12 cellular contexts compared by ENCODE assay signal in the genomic region with DNA sequence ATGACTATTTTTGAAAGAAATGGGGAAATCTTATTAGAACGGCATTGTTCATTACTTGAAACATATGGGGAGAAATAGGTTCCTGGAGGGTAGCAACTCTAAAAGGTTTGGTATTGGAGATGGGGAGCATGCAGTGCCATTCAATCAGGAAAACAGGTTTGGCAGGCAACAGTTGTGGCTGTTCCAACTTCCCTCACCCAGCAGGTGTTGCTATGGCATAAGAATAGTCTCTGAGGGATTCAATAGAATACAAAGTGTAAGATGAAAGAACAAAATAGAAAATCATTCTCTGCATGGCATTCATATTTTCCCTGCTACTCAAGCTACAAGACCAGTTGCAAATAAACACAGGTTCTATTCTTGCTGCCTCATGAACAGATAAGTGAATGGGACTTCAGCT.
DNase-seq lines count a peak whose midpoint lies in the region; ATAC-seq and TF ChIP-seq lines count a peak whose summit lies in the region.
"Had no signal": no experiment of that assay in that cellular context is flagged by ENCODE, and none has a peak within 500 bp of the region (broad histone marks: within the 10 kb centered on the region; RNA-seq: fewer than 3 reads in every experiment).

No MANE protein-coding gene starts in this region.

- no peak for TF ChIP-seq POLR2A in stomach (IDR thresholded peaks at IDR 0.05)

- no peak for TF ChIP-seq RAD21 in SK-N-SH (IDR thresholded peaks at IDR 0.05; ENCODE audit: low read length)

- TF ChIP-seq EP300 in SK-N-SH (IDR thresholded peaks at IDR 0.05; ENCODE audit: borderline replicate concordance in 1 of 2, low read depth in 1 of 2, low read length in 1 of 2) (no peak), stomach (IDR thresholded peaks at IDR 0.05) (no peak)

- H3K4me1 ChIP-seq in SK-N-SH (ENCODE audit: control insufficient read depth in 1 of 2, insufficient read depth in 2 of 2, low read depth in 1 of 2, low read length in 1 of 2) (no peaks in the 10 kb centered on the region), stomach (peaks cover 0 to 6% (median 0%) of the 10 kb centered on the region in 4 donors)
- H3K4me1 ChIP-seq: prostate gland had no signal

- intact Hi-C loops in stomach (cut with DNase I; ENCODE audit: low total_unique reads), result no loop called here

- peak; percentile 17; the same call in 1 of the 2 replicates for TF ChIP-seq CTCF in SK-N-SH (IDR thresholded peaks at IDR 0.05)
- peak in 2 of 7 experiments; percentile 6 to 38 for TF ChIP-seq CTCF in stomach (IDR thresholded peaks at IDR 0.05)

- H3K27me3 ChIP-seq in SK-N-SH (ENCODE audit: insufficient read depth) (no peaks in the 10 kb centered on the region), stomach (no peaks in the 10 kb centered on the region)

- H4K20me1 ChIP-seq in SK-N-SH (ENCODE audit: insufficient read depth), result no peaks in the 10 kb centered on the region

- no peaks in the 10 kb centered on the region for H3K9me2 ChIP-seq in SK-N-SH

- H3K36me3 ChIP-seq in SK-N-SH (replicated peaks in 1 of 2; ENCODE audit: control insufficient read depth in 1 of 2, insufficient read depth in 2 of 2, low read length in 1 of 2) (no peaks in the 10 kb centered on the region), stomach (no peaks in the 10 kb centered on the region)
- H3K36me3 ChIP-seq: prostate gland had no signal

- POLR2A ChIA-PET in SK-N-SH (lab: Yijun Ruan, JAX), result no interaction called here

- H3K9me3 ChIP-seq in SK-N-SH, result no peaks in the 10 kb centered on the region
- no peaks in the 10 kb centered on the region for H3K9me3 ChIP-seq in stomach
- H3K9me3 ChIP-seq: prostate gland had no signal

- H2AFZ ChIP-seq in SK-N-SH (ENCODE audit: low read depth), result no peak overlapping the region

- no peaks in the 10 kb centered on the region for H3K79me2 ChIP-seq in SK-N-SH (ENCODE audit: insufficient read depth)

- DNase-seq in SK-N-SH (no peak), RKO (ENCODE audit: low spot score) (peak; percentile 14), iPS DF 19.7 (ENCODE audit: low read depth, low spot score) (peak; percentile 52), stomach (peak; percentile 27), retina (no peak), KBM-7 (no peak)
- DNase-seq: activated CD4-positive, alpha-beta T cell treated with anti-CD3 and anti-CD28 coated beads for 36 hours; activated naive CD4-positive, alpha-beta T cell treated with Interleukin-2 at 50 U/mL for 16 hours; immature natural killer cell had no signal

- no peak overlapping the region for H3K9ac ChIP-seq in SK-N-SH

- H3K4me3 ChIP-seq in SK-N-SH (ENCODE audit: low read depth in 2 of 2, low read length in 1 of 2) (no peak overlapping the region), stomach (no peak overlapping the region)
- H3K4me3 ChIP-seq: prostate gland had no signal

- H3K27ac ChIP-seq in SK-N-SH (ENCODE audit: low read depth in 2 of 2, low read length in 1 of 2), result no peak overlapping the region
- H3K27ac ChIP-seq in stomach, result no peak overlapping the region
- H3K27ac ChIP-seq: prostate gland had no signal

- H3F3A ChIP-seq in SK-N-SH (replicated peaks; ENCODE audit: insufficient read depth), result no peaks in the 10 kb centered on the region

- in situ Hi-C loops in KBM-7 (cut with MboI; ENCODE audit: low pct_unique_long_range_greater_than_20kb, low sequenced_read_pairs), result no loop called here

- ATAC-seq in SK-N-SH treated with all-trans-retinoic acid at 6 μM for 48 hours, result no peak
- ATAC-seq in GM19324 (IDR thresholded peaks at IDR 0.05; ENCODE audit: low FRiP score, unreplicated experiment), result no peak
- ATAC-seq: activated CD4-positive, alpha-beta T cell treated with anti-CD3 and anti-CD28 coated beads for 36 hours had no signal

- CTCF ChIA-PET in SK-N-SH (lab: Yijun Ruan, JAX), result no interaction called here

- H3K4me2 ChIP-seq in SK-N-SH, result no peak overlapping the region

- WGBS in SK-N-SH (ENCODE audit: low lambda C conversion rate), result 0% methylated on average over 1 of the region's 1 CpG
- WGBS in stomach, 5 donors, result 13 to 28% (median 15%) methylated on average over 1 of the region's 1 CpG

TF ChIP-seq in SK-N-SH, 30 proteins besides CTCF, POLR2A, EP300 and RAD21:
- TF ChIP-seq ELF1 (IDR thresholded peaks at IDR 0.05) (no peak), POLR2AphosphoS5 (IDR thresholded peaks at IDR 0.05; ENCODE audit: low read depth, low read length) (no peak), NRF1 (IDR thresholded peaks at IDR 0.05; ENCODE audit: low read depth, low read length) (no peak), GATA2 (CRISPR knock-in tag; IDR thresholded peaks at IDR 0.05) (no peak), FOXM1 (IDR thresholded peaks at IDR 0.05; ENCODE audit: low read depth) (no peak), RXRA (IDR thresholded peaks at IDR 0.05; ENCODE audit: borderline replicate concordance, low read depth) (no peak), YY1 (IDR thresholded peaks at IDR 0.05; ENCODE audit: low read depth) (no peak), JUND (IDR thresholded peaks at IDR 0.05) (no peak), FOSL2 (IDR thresholded peaks at IDR 0.05; ENCODE audit: borderline replicate concordance, low read depth) (no peak)
- TF ChIP-seq, protein P1, sequence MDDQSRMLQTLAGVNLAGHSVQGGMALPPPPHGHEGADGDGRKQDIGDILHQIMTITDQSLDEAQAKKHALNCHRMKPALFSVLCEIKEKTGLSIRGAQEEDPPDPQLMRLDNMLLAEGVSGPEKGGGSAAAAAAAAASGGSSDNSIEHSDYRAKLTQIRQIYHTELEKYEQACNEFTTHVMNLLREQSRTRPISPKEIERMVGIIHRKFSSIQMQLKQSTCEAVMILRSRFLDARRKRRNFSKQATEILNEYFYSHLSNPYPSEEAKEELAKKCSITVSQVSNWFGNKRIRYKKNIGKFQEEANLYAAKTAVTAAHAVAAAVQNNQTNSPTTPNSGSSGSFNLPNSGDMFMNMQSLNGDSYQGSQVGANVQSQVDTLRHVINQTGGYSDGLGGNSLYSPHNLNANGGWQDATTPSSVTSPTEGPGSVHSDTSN (IDR thresholded peaks at IDR 0.05), result no peak
- TF ChIP-seq, protein P2, sequence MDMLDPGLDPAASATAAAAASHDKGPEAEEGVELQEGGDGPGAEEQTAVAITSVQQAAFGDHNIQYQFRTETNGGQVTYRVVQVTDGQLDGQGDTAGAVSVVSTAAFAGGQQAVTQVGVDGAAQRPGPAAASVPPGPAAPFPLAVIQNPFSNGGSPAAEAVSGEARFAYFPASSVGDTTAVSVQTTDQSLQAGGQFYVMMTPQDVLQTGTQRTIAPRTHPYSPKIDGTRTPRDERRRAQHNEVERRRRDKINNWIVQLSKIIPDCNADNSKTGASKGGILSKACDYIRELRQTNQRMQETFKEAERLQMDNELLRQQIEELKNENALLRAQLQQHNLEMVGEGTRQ (IDR thresholded peaks at IDR 0.05; ENCODE audit: borderline replicate concordance, low read depth, low read length), result no peak

TF ChIP-seq in SK-N-SH treated with all-trans-retinoic acid at 6 μM for 48 hours, 23 proteins besides CTCF, POLR2A, EP300 and RAD21:
- TF ChIP-seq ZFP3 (CRISPR knock-in tag; IDR thresholded peaks at IDR 0.05) (no peak), ISL1 (CRISPR knock-in tag; IDR thresholded peaks at IDR 0.05) (no peak), OSR1 (CRISPR knock-in tag; IDR thresholded peaks at IDR 0.05) (no peak), CSDC2 (CRISPR knock-in tag; IDR thresholded peaks at IDR 0.05) (no peak), ESRRG (CRISPR knock-in tag; IDR thresholded peaks at IDR 0.05) (no peak), RARB (CRISPR knock-in tag; IDR thresholded peaks at IDR 0.05) (no peak), TOX (CRISPR knock-in tag; IDR thresholded peaks at IDR 0.05; ENCODE audit: borderline replicate concordance) (no peak), TSHZ2 (CRISPR knock-in tag; IDR thresholded peaks at IDR 0.05) (no peak), ZNF70 (CRISPR knock-in tag; IDR thresholded peaks at IDR 0.05) (no peak), PATZ1 (CRISPR knock-in tag; IDR thresholded peaks at IDR 0.05; ENCODE audit: borderline replicate concordance) (no peak), ZNF8 (CRISPR knock-in tag; IDR thresholded peaks at IDR 0.05) (no peak), SNAI2 (CRISPR knock-in tag; IDR thresholded peaks at IDR 0.05) (no peak)

Comparison
In these comparisons a context has a peak if more than half of its experiments do, and no peak if none do; other contexts are left out.
1. DNase-seq: peak in RKO (single experiment), iPS DF 19.7 (single experiment) and stomach (single experiment); none in SK-N-SH (single experiment), retina (single experiment) and KBM-7 (single experiment).